Comparison of ENCODE assay signal across 1 cellular context in the genomic region with DNA sequence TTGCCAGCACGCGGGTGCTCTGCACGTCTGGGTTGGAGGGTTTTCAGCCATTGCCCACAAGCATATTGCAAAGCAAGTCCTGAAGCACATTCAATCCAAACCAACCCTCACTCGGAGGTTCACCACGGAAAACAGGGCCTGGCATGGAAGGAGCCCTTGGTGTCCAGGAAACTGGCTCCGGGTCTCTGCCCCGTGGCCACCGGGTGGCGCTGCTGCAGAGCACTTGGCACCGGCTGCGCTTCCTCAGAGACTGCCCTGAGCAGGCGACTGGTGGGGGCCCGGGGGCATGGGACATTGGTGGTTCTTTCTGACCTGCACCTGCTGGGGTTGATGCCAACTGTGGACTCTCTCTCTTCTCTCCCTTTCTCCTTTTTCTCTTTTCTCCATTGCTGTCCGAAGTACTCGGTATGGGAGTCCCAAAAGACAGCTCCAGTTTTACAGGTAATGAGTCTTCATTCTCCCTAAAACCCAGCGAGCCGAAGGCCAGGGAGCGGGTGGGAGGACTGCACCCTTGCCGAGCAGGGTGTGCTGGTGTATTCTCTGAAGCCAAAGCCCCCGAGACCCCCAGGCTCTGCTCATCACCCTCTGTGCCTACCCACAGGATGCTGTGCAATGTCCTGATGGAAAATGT.
TF ChIP-seq lines count a peak whose summit lies in the region.

No MANE protein-coding gene starts in this region.

TF ChIP-seq in liver, 16 proteins besides CTCF, POLR2A, EP300 and RAD21 (continued from another document):
- TF ChIP-seq, protein P1, sequence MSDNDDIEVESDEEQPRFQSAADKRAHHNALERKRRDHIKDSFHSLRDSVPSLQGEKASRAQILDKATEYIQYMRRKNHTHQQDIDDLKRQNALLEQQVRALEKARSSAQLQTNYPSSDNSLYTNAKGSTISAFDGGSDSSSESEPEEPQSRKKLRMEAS (IDR thresholded peaks at IDR 0.05): no peak
- TF ChIP-seq, protein P2, sequence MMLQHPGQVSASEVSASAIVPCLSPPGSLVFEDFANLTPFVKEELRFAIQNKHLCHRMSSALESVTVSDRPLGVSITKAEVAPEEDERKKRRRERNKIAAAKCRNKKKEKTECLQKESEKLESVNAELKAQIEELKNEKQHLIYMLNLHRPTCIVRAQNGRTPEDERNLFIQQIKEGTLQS (IDR thresholded peaks at IDR 0.05): no peak
- TF ChIP-seq HNF4G (IDR thresholded peaks at IDR 0.05): no peak
TF ChIP-seq in liver: peak in this region for 0.
